In the genomic region with DNA sequence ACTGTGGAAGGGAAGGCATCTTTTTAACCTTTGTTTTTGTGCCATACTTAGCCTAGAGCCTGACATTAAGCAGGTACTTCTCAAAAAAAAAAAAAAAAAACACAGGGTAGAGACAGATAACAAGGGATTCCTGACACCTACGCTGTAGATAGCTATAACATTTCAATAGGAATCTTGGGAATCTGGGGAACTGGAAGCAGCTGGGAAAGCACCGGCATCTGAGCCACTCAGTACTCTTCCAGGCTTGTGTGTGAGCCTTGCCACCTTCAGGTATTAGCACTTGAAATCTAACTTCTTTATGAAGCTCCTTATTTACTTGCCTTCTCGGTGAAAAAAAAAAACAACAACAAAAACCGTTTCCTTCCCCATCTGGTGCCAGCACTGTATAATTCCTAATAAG, we compare ENCODE assay signal across 19 cellular contexts. TPM values are rescaled to one million over a fixed set of nuclear protein-coding genes. Genes with fewer than 3 reads are reported as not detected.
DNase-seq lines count a peak whose midpoint lies in the region; ATAC-seq and TF ChIP-seq lines count a peak whose summit lies in the region.
"Had no signal": no experiment of that assay in that cellular context is flagged by ENCODE, and none has a peak within 500 bp of the region (broad histone marks: within the 10 kb centered on the region; RNA-seq: fewer than 3 reads in every experiment).

No MANE protein-coding gene starts in this region.

- H3K36me3 Mint-ChIP-seq in CD4-positive, alpha-beta memory T cell: peaks cover 0 to 4% of the 10 kb centered on the region in 2 donors
- H3K36me3 Mint-ChIP-seq in naive B cell: peaks cover 0 to 6% of the 10 kb centered on the region in 2 donors

- H3K4me3 ChIP-seq in CD4-positive, alpha-beta memory T cell (ENCODE audit: low read length in 2 of 2): no peak overlapping the region
- H3K4me3 ChIP-seq in HUES48 (ENCODE audit: low read depth, low read length) (no peak overlapping the region), fibroblast of villous mesenchyme (ENCODE audit: low read depth, low read length) (no peak overlapping the region)
- H3K4me3 ChIP-seq: heart right ventricle, mucosa of descending colon, ovary, SJSA1 had no signal

- CTCF ChIA-PET in CD4-positive, alpha-beta memory T cell (lab: Charles Lee; ENCODE audit: partially characterized antibody): interaction anchor here (0.7 to 3.1 kb wide), 5 partner anchors 10 to 179 kb away, joined by 3 to 14 read pairs (median 3); a partner anchor contains a TSS

- no peaks in the 10 kb centered on the region for H3K27me3 Mint-ChIP-seq in CD4-positive, alpha-beta memory T cell
- H3K27me3 Mint-ChIP-seq in naive B cell: no peaks in the 10 kb centered on the region

- peak overlapping the region in 1 of 8 donors; percentile 24 for H3K4me3 Mint-ChIP-seq in CD4-positive, alpha-beta memory T cell
- H3K4me3 Mint-ChIP-seq in naive B cell: no peak overlapping the region

- no peaks in the 10 kb centered on the region for H3K9me3 ChIP-seq in CD4-positive, alpha-beta memory T cell (ENCODE audit: control insufficient read depth in 1 of 2, low read length in 2 of 2)
- H3K9me3 ChIP-seq in HUES48 (ENCODE audit: control insufficient read depth, insufficient read depth, low read length): no peaks in the 10 kb centered on the region
- H3K9me3 ChIP-seq: heart right ventricle, mucosa of descending colon, ovary, SJSA1 had no signal

- H3K36me3 ChIP-seq in CD4-positive, alpha-beta memory T cell (ENCODE audit: insufficient read depth, low read length): peaks cover 4% of the 10 kb centered on the region
- 0 out of 2 replicates have a peak, but pooled peaks cover 3% of the 10 kb centered on the region for H3K36me3 ChIP-seq in HUES48 (ENCODE audit: control insufficient read depth, insufficient read depth, low read length)
- H3K36me3 ChIP-seq: ovary, SJSA1 had no signal

- intact Hi-C loops in CD4-positive, alpha-beta memory T cell (cut with micrococcal nuclease): loop anchor here (5.0 kb wide), 1 partner anchor 127 kb away; a partner anchor contains a TSS

- no peak for TF ChIP-seq CTCF in fibroblast of villous mesenchyme (IDR thresholded peaks at IDR 0.05; ENCODE audit: insufficient read depth, low read depth, low read length)

- POLR2A ChIA-PET in CD4-positive, alpha-beta memory T cell (lab: Charles Lee; ENCODE audit: partially characterized antibody): interaction anchor here (0.8 to 3.1 kb wide), 2 partner anchors 12 to 46 kb away, joined by 3 to 21 read pairs; a partner anchor contains a TSS

- H3K27ac Mint-ChIP-seq in CD4-positive, alpha-beta memory T cell: peak overlapping the region in 5 of 7 donors; percentile 48 to 77 (median 65)
- peak overlapping the region; percentile 12 to 91 (median 72) for H3K27ac Mint-ChIP-seq in naive B cell

- no peaks in the 10 kb centered on the region for H3K9me3 Mint-ChIP-seq in CD4-positive, alpha-beta memory T cell
- H3K9me3 Mint-ChIP-seq in naive B cell: no peaks in the 10 kb centered on the region

- H3K4me1 ChIP-seq in CD4-positive, alpha-beta memory T cell (ENCODE audit: insufficient read depth, low read length): peaks cover 41% of the 10 kb centered on the region
- H3K4me1 ChIP-seq in HUES48 (ENCODE audit: control insufficient read depth, insufficient read depth, low read length): peaks cover 42% of the 10 kb centered on the region

- H3K27ac ChIP-seq in CD4-positive, alpha-beta memory T cell (ENCODE audit: low read depth, low read length): no peak overlapping the region
- peak overlapping the region; percentile 31 for H3K27ac ChIP-seq in HUES48 (ENCODE audit: low read depth, low read length)
- H3K27ac ChIP-seq: ovary had no signal

- no peak overlapping the region for H3K9ac ChIP-seq in HUES48 (ENCODE audit: low read depth, low read length)

- no peaks in the 10 kb centered on the region for H3K27me3 ChIP-seq in CD4-positive, alpha-beta memory T cell (ENCODE audit: insufficient read depth, low read length)
- no peaks in the 10 kb centered on the region for H3K27me3 ChIP-seq in HUES48 (ENCODE audit: control insufficient read depth, insufficient read depth, low read length)
- H3K27me3 ChIP-seq: heart right ventricle, ovary, SJSA1 had no signal

- no peak for DNase-seq in CD4-positive, alpha-beta memory T cell
- DNase-seq in fibroblast of villous mesenchyme (ENCODE audit: low read depth) (peak; percentile 34), naive B cell (no peak), SKM-1 treated with dmso at 0.1 percent for 144 hours (lab: John Stamatoyannopoulos, UW; ENCODE audit: unreplicated experiment) (no peak), MV-4-11 (lab: John Stamatoyannopoulos, UW) (no peak), putamen (ENCODE audit: low spot score) (no peak)
- DNase-seq in stimulated activated CD4-positive, alpha-beta T cell treated with anti-CD3 and anti-CD28 coated beads, Interleukin-4, amount 100 ng/mL, for 1 hour: no peak
- DNase-seq: activated CD4-positive, CD25-positive, alpha-beta regulatory T cell treated with anti-CD3 and anti-CD28 coated beads, Interleukin-2, amount 50 U/mL, for 72 hours; activated gamma-delta T cell; heart right ventricle; mucosa of descending colon; NCI-H1092 treated with DMSO at 0.1 percent for 48 hours; NCI-H2081 treated with DMSO at 0.1 percent for 48 hours; NCI-H524; ovary; stimulated activated CD4-positive, alpha-beta T cell treated with anti-CD3 and anti-CD28 coated beads, Interleukin-2, amount 100 ng/mL, for 48 hours; T1000 had no signal

- peaks cover 47 to 73% (median 63%) of the 10 kb centered on the region in 4 donors for H3K4me1 Mint-ChIP-seq in CD4-positive, alpha-beta memory T cell
- H3K4me1 Mint-ChIP-seq in naive B cell: peaks cover 47 to 66% (median 58%) of the 10 kb centered on the region in 3 donors

- ATAC-seq in naive B cell (ENCODE audit: low read depth in 2 of 2): no peak

RNA-seq across cellular contexts. Expression of a gene that starts 46.8 kb away (rescaled TPM):
- total RNA-seq in CD4-positive, alpha-beta memory T cell: 10 to 100 TPM; 45.5 to 47.2 TPM
- 10 to 100 TPM; 12.4 to 21.8 TPM for polyA plus RNA-seq in CD4-positive, alpha-beta memory T cell
- 20.0 and 30.2 TPM in 2 replicates for total RNA-seq in fibroblast of villous mesenchyme
- polyA plus RNA-seq in naive B cell (ENCODE audit: low read depth in 6 of 6): 10 to 100 TPM; 14.8 to 30.1 (median 22.9) TPM

RNA-seq across cellular contexts. Expression of a gene that starts 56.0 kb away (rescaled TPM):
- 1 to 10 TPM in 1 of 2 experiments, under 1 TPM in 1; 0.87 to 1.7 TPM for total RNA-seq in CD4-positive, alpha-beta memory T cell
- 1 to 10 TPM in 1 of 2 donors, under 1 TPM in 1; 0.13 to 1.7 TPM for polyA plus RNA-seq in CD4-positive, alpha-beta memory T cell
- 1.3 and 2.2 TPM in 2 replicates for total RNA-seq in fibroblast of villous mesenchyme
- 1 to 10 TPM in 4 of 6 donors, under 1 TPM in 1, not detected in 1; 0.71 to 6.0 (median 3.0) TPM for polyA plus RNA-seq in naive B cell (ENCODE audit: low read depth in 6 of 6)
